Comparison of ENCODE assay signal across 1 cellular context in the genomic region with DNA sequence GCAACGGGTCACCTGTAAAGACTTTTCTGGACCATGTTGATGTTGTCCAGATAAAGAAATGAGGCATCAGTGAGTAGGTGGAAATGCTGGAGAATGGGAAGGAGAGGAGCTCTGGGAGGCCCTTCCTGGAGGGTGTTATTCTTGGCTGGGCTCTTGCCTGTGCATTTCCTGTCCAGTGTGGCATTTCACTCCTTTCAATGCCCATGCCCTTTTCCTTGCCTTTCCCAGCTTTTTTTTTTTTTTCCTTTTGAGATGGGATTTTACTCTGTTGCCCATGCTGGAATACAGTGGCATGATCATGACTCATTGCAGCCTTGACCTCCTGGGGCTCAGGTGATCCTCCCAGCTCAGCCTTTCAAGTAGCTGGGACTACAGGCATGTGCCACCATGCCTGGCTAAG.
A peak's percentile ranks its signal among the peaks of the same experiment; 100 is the strongest.
TF ChIP-seq lines count a peak whose summit lies in the region.

No MANE protein-coding gene starts in this region.

TF ChIP-seq in HepG2, 621 proteins besides CTCF, POLR2A, EP300 and RAD21 (continued from another document and continues in another):
- TF ChIP-seq, protein P1, sequence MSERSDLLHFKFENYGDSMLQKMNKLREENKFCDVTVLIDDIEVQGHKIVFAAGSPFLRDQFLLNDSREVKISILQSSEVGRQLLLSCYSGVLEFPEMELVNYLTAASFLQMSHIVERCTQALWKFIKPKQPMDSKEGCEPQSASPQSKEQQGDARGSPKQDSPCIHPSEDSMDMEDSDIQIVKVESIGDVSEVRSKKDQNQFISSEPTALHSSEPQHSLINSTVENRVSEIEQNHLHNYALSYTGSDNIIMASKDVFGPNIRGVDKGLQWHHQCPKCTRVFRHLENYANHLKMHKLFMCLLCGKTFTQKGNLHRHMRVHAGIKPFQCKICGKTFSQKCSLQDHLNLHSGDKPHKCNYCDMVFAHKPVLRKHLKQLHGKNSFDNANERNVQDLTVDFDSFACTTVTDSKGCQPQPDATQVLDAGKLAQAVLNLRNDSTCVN (CRISPR knock-in tag; IDR thresholded peaks at IDR 0.05; ENCODE audit: borderline replicate concordance) = no peak
- TF ChIP-seq ZFP37 (CRISPR knock-in tag; IDR thresholded peaks at IDR 0.05; ENCODE audit: borderline replicate concordance) (no peak), ATF7-NPFF (CRISPR knock-in tag; IDR thresholded peaks at IDR 0.05; ENCODE audit: low read depth) (no peak), ZNF230 (CRISPR knock-in tag; IDR thresholded peaks at IDR 0.05) (no peak), RXRA (CRISPR knock-in tag; IDR thresholded peaks at IDR 0.05) (peak; percentile 30; the same call in 1 of the 2 replicates), KAT8 (CRISPR knock-in tag; IDR thresholded peaks at IDR 0.05) (no peak), TCF12 (IDR thresholded peaks at IDR 0.05) (no peak), TCF12 (CRISPR knock-in tag; IDR thresholded peaks at IDR 0.05) (no peak), PAF1 (CRISPR knock-in tag; IDR thresholded peaks at IDR 0.05) (no peak), ZBTB21 (CRISPR knock-in tag; IDR thresholded peaks at IDR 0.05) (no peak), ZFY (CRISPR knock-in tag; IDR thresholded peaks at IDR 0.05) (no peak), ETV5 (CRISPR knock-in tag; IDR thresholded peaks at IDR 0.05; ENCODE audit: borderline replicate concordance) (no peak), RXRB (CRISPR knock-in tag; IDR thresholded peaks at IDR 0.05; ENCODE audit: borderline replicate concordance) (peak; percentile 66; the same call in 1 of the 2 replicates), RARA (CRISPR knock-in tag; IDR thresholded peaks at IDR 0.05) (peak; percentile 70), ZNF292 (CRISPR knock-in tag; IDR thresholded peaks at IDR 0.05; ENCODE audit: borderline replicate concordance, low read depth) (no peak), FOXK1 (CRISPR knock-in tag; IDR thresholded peaks at IDR 0.05; ENCODE audit: borderline replicate concordance, low read depth) (no peak), NR2C2 (CRISPR knock-in tag; IDR thresholded peaks at IDR 0.05; ENCODE audit: borderline replicate concordance) (no peak), HES4 (CRISPR knock-in tag; IDR thresholded peaks at IDR 0.05; ENCODE audit: borderline replicate concordance) (no peak), TEAD3 (CRISPR knock-in tag; optimal IDR thresholded peaks at IDR 0.05; ENCODE audit: borderline replicate concordance) (no peak), POLR2AphosphoS2 (IDR thresholded peaks at IDR 0.05; ENCODE audit: low read depth, low read length) (no peak), SP140L (CRISPR knock-in tag; IDR thresholded peaks at IDR 0.05; ENCODE audit: borderline replicate concordance) (no peak), ZNF496 (CRISPR knock-in tag; IDR thresholded peaks at IDR 0.05; ENCODE audit: insufficient replicate concordance) (no peak), HMG20A (CRISPR knock-in tag; IDR thresholded peaks at IDR 0.05; ENCODE audit: borderline replicate concordance) (peak; percentile 32; the same call in 1 of the 2 replicates), SMAD1 (CRISPR knock-in tag; IDR thresholded peaks at IDR 0.05; ENCODE audit: borderline replicate concordance, low read depth) (no peak), ZNF282 (IDR thresholded peaks at IDR 0.05; ENCODE audit: partially characterized antibody) (no peak), SAP130 (CRISPR knock-in tag; IDR thresholded peaks at IDR 0.05; ENCODE audit: low read depth) (peak; percentile 33; the same call in 1 of the 2 replicates), GATAD2A (CRISPR knock-in tag; IDR thresholded peaks at IDR 0.05) (peak; percentile 24; the same call in 1 of the 2 replicates), SETDB1 (CRISPR knock-in tag; IDR thresholded peaks at IDR 0.05; ENCODE audit: borderline replicate concordance) (no peak), ZNF343 (CRISPR knock-in tag; IDR thresholded peaks at IDR 0.05) (no peak), FOSL1 (CRISPR knock-in tag; IDR thresholded peaks at IDR 0.05; ENCODE audit: borderline replicate concordance) (peak; percentile 53; the same call in 1 of the 2 replicates)
- TF ChIP-seq, protein P2, sequence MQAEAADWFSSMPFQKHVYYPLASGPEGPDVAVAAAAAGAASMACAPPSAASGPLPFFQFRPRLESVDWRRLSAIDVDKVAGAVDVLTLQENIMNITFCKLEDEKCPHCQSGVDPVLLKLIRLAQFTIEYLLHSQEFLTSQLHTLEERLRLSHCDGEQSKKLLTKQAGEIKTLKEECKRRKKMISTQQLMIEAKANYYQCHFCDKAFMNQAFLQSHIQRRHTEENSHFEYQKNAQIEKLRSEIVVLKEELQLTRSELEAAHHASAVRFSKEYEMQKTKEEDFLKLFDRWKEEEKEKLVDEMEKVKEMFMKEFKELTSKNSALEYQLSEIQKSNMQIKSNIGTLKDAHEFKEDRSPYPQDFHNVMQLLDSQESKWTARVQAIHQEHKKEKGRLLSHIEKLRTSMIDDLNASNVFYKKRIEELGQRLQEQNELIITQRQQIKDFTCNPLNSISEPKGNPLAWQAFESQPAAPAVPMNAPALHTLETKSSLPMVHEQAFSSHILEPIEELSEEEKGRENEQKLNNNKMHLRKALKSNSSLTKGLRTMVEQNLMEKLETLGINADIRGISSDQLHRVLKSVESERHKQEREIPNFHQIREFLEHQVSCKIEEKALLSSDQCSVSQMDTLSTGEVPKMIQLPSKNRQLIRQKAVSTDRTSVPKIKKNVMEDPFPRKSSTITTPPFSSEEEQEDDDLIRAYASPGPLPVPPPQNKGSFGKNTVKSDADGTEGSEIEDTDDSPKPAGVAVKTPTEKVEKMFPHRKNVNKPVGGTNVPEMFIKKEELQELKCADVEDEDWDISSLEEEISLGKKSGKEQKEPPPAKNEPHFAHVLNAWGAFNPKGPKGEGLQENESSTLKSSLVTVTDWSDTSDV (CRISPR knock-in tag; IDR thresholded peaks at IDR 0.05) = no peak
- TF ChIP-seq, protein P3, sequence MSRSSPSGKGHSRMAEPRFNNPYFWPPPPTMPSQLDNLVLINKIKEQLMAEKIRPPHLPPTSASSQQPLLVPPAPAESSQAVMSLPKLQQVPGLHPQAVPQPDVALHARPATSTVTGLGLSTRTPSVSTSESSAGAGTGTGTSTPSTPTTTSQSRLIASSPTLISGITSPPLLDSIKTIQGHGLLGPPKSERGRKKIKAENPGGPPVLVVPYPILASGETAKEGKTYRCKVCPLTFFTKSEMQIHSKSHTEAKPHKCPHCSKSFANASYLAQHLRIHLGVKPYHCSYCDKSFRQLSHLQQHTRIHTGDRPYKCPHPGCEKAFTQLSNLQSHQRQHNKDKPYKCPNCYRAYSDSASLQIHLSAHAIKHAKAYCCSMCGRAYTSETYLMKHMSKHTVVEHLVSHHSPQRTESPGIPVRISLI (CRISPR knock-in tag; IDR thresholded peaks at IDR 0.05; ENCODE audit: borderline replicate concordance) = peak; percentile 63; the same call in 1 of the 2 replicates
- TF ChIP-seq, protein P4, sequence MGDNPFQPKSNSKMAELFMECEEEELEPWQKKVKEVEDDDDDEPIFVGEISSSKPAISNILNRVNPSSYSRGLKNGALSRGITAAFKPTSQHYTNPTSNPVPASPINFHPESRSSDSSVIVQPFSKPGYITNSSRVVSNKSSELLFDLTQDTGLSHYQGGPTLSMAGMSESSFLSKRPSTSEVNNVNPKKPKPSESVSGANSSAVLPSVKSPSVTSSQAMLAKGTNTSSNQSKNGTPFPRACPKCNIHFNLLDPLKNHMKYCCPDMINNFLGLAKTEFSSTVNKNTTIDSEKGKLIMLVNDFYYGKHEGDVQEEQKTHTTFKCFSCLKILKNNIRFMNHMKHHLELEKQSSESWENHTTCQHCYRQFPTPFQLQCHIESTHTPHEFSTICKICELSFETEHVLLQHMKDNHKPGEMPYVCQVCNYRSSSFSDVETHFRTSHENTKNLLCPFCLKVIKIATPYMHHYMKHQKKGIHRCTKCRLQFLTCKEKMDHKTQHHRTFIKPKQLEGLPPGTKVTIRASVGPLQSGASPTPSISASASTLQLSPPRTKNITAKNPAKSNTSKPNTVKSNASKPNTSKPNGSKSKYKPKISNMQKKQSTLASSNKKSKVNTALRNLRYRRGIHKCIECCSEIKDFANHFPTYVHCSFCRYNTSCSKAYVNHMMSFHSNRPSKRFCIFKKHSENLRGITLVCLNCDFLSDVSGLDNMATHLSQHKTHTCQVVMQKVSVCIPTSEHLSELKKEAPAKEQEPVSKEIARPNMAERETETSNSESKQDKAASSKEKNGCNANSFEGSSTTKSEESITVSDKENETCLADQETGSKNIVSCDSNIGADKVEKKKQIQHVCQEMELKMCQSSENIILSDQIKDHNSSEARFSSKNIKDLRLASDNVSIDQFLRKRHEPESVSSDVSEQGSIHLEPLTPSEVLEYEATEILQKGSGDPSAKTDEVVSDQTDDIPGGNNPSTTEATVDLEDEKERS (CRISPR knock-in tag; IDR thresholded peaks at IDR 0.05) = no peak
- TF ChIP-seq, protein P5, sequence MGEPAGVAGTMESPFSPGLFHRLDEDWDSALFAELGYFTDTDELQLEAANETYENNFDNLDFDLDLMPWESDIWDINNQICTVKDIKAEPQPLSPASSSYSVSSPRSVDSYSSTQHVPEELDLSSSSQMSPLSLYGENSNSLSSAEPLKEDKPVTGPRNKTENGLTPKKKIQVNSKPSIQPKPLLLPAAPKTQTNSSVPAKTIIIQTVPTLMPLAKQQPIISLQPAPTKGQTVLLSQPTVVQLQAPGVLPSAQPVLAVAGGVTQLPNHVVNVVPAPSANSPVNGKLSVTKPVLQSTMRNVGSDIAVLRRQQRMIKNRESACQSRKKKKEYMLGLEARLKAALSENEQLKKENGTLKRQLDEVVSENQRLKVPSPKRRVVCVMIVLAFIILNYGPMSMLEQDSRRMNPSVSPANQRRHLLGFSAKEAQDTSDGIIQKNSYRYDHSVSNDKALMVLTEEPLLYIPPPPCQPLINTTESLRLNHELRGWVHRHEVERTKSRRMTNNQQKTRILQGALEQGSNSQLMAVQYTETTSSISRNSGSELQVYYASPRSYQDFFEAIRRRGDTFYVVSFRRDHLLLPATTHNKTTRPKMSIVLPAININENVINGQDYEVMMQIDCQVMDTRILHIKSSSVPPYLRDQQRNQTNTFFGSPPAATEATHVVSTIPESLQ (CRISPR knock-in tag; conservative IDR thresholded peaks at IDR 0.05) = no peak
- TF ChIP-seq, protein P6, sequence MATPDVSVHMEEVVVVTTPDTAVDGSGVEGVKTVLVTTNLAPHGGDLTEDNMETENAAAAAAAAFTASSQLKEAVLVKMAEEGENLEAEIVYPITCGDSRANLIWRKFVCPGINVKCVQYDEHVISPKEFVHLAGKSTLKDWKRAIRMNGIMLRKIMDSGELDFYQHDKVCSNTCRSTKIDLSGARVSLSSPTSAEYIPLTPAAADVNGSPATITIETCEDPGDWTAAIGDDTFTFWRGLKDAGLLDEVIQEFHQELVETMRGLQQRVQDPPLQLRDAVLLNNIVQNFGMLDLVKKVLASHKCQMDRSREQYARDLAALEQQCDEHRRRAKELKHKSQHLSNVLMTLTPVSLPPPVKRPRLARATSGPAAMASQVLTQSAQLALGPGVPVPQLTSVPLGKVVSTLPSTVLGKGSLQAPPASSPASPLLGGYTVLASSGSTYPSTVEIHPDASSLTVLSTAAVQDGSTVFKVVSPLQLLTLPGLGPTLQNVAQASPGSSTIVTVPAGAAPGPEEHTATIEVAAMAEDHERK (CRISPR knock-in tag; IDR thresholded peaks at IDR 0.05; ENCODE audit: low read depth) = no peak
- TF ChIP-seq, protein P7, sequence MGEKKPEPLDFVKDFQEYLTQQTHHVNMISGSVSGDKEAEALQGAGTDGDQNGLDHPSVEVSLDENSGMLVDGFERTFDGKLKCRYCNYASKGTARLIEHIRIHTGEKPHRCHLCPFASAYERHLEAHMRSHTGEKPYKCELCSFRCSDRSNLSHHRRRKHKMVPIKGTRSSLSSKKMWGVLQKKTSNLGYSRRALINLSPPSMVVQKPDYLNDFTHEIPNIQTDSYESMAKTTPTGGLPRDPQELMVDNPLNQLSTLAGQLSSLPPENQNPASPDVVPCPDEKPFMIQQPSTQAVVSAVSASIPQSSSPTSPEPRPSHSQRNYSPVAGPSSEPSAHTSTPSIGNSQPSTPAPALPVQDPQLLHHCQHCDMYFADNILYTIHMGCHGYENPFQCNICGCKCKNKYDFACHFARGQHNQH (CRISPR knock-in tag; IDR thresholded peaks at IDR 0.05) = no peak
- TF ChIP-seq, protein P8, sequence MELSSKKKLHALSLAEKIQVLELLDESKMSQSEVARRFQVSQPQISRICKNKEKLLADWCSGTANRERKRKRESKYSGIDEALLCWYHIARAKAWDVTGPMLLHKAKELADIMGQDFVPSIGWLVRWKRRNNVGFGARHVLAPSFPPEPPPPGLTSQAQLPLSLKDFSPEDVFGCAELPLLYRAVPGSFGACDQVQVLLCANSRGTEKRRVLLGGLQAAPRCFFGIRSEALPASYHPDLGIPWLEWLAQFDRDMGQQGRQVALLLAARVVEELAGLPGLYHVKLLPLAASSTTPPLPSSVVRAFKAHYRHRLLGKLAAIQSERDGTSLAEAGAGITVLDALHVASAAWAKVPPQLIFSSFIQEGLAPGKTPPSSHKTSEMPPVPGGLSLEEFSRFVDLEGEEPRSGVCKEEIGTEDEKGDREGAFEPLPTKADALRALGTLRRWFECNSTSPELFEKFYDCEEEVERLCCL (CRISPR knock-in tag; IDR thresholded peaks at IDR 0.05; ENCODE audit: borderline replicate concordance) = no peak
- TF ChIP-seq, protein P9, sequence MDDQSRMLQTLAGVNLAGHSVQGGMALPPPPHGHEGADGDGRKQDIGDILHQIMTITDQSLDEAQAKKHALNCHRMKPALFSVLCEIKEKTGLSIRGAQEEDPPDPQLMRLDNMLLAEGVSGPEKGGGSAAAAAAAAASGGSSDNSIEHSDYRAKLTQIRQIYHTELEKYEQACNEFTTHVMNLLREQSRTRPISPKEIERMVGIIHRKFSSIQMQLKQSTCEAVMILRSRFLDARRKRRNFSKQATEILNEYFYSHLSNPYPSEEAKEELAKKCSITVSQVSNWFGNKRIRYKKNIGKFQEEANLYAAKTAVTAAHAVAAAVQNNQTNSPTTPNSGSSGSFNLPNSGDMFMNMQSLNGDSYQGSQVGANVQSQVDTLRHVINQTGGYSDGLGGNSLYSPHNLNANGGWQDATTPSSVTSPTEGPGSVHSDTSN (CRISPR knock-in tag; IDR thresholded peaks at IDR 0.05; ENCODE audit: borderline replicate concordance) = no peak
- TF ChIP-seq, protein P10, sequence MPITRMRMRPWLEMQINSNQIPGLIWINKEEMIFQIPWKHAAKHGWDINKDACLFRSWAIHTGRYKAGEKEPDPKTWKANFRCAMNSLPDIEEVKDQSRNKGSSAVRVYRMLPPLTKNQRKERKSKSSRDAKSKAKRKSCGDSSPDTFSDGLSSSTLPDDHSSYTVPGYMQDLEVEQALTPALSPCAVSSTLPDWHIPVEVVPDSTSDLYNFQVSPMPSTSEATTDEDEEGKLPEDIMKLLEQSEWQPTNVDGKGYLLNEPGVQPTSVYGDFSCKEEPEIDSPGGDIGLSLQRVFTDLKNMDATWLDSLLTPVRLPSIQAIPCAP (CRISPR knock-in tag; IDR thresholded peaks at IDR 0.05; ENCODE audit: low read depth) = no peak
- TF ChIP-seq, protein P11, sequence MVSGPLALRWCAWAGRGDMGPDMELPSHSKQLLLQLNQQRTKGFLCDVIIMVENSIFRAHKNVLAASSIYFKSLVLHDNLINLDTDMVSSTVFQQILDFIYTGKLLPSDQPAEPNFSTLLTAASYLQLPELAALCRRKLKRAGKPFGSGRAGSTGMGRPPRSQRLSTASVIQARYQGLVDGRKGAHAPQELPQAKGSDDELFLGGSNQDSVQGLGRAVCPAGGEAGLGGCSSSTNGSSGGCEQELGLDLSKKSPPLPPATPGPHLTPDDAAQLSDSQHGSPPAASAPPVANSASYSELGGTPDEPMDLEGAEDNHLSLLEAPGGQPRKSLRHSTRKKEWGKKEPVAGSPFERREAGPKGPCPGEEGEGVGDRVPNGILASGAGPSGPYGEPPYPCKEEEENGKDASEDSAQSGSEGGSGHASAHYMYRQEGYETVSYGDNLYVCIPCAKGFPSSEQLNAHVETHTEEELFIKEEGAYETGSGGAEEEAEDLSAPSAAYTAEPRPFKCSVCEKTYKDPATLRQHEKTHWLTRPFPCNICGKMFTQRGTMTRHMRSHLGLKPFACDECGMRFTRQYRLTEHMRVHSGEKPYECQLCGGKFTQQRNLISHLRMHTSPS (CRISPR knock-in tag; IDR thresholded peaks at IDR 0.05; ENCODE audit: low read depth) = peak; percentile 25; the same call in 1 of the 2 replicates
